Comparison of ENCODE assay signal across 17 cellular contexts in the genomic region with DNA sequence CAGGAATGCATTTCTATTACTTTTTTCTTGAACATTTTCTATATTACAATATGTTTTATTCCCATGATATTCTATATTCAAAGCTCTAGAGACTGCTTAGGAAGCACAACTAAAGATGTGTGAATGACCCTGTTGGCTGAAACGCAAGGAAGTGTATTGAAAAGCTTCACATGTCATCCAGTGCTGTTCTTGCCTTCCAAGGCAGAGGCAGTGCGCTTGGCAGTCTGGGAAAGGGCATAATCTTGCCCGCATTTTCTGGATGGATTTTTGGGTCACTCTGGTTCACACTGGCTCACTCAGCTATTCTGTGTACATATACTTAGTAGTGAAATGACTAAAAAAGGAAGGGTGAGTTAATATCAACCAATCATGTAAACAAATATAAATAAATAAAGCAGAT.
DNase-seq lines count a peak whose midpoint lies in the region; ATAC-seq and TF ChIP-seq lines count a peak whose summit lies in the region.
"Had no signal": no experiment of that assay in that cellular context is flagged by ENCODE, and none has a peak within 500 bp of the region (broad histone marks: within the 10 kb centered on the region; RNA-seq: fewer than 3 reads in every experiment).

No MANE protein-coding gene starts in this region.

- H3K9me2 ChIP-seq in neural cell (ENCODE audit: insufficient read depth, low read length): no peaks in the 10 kb centered on the region

- TF ChIP-seq POLR2A in testis (IDR thresholded peaks at IDR 0.05): no peak

- H3K27ac ChIP-seq in neural cell (ENCODE audit: low read length) (peak overlapping the region; percentile 30), testis (no peak overlapping the region)

- no peaks in the 10 kb centered on the region for H3K79me2 ChIP-seq in neural cell (replicated peaks; ENCODE audit: insufficient read depth, low read length)

- no peaks in the 10 kb centered on the region for H4K20me1 ChIP-seq in neural cell (ENCODE audit: insufficient read depth)

- no peaks in the 10 kb centered on the region for H3K9me3 ChIP-seq in neural cell (ENCODE audit: low read length)
- no peaks in the 10 kb centered on the region for H3K9me3 ChIP-seq in testis

- H3K36me3 ChIP-seq in neural cell (ENCODE audit: insufficient read depth, low read length) (no peaks in the 10 kb centered on the region), testis (ENCODE audit: low read depth, missing control alignments) (no peaks in the 10 kb centered on the region)

- no peak for TF ChIP-seq RAD21 in neural cell (conservative IDR thresholded peaks at IDR 0.05)

- H3K4me3 ChIP-seq in neural cell (ENCODE audit: low read length): no peak overlapping the region
- H3K4me3 ChIP-seq in testis: no peak overlapping the region
- H3K4me3 ChIP-seq: GM12878 had no signal

- TF ChIP-seq EP300 in neural cell (conservative IDR thresholded peaks at IDR 0.05; ENCODE audit: poor library complexity, severe bottlenecking): no peak

- no peak overlapping the region for H3K4me2 ChIP-seq in neural cell (ENCODE audit: low read length)

- H3K9ac ChIP-seq in neural cell (ENCODE audit: low read length): no peak overlapping the region

- H2AFZ ChIP-seq in neural cell (ENCODE audit: low read depth, low read length): no peak overlapping the region

- peaks cover 6% of the 10 kb centered on the region for H3F3A ChIP-seq in neural cell (ENCODE audit: insufficient read depth, low read length, poor library complexity, severe bottlenecking)

- peaks cover 9% of the 10 kb centered on the region for H3K4me1 ChIP-seq in testis

- WGBS in testis, 2 donors: 64 to 93% methylated on average over 3 of the region's 3 CpGs

- intact Hi-C loops in testis (cut with DNase I; ENCODE audit: low total_unique reads): no loop called here

- no peaks in the 10 kb centered on the region for H3K27me3 ChIP-seq in neural cell (ENCODE audit: insufficient read depth, low read depth, low read length)
- no peaks in the 10 kb centered on the region for H3K27me3 ChIP-seq in testis

- DNase-seq in Ammon's horn (ENCODE audit: low spot score): peak; percentile 22
- peak; percentile 26 for DNase-seq in NCI-H2227 (lab: John Stamatoyannopoulos, UW; ENCODE audit: unreplicated experiment)
- peak; percentile 42 for DNase-seq in cerebellar cortex (ENCODE audit: low spot score)
- DNase-seq in HPDE6-E6E7 (ENCODE audit: extremely low spot score): no peak
- DNase-seq in testis: no peak
- no peak for DNase-seq in dermis blood vessel endothelial cell
- DNase-seq: CD4-positive, CD25-positive, alpha-beta regulatory T cell; DMS53; KG1; MM.1S; NCI-H1105; NCI-H187 treated with DMSO at 0.1 percent for 48 hours; NCI-H526 treated with DMSO at 0.1 percent for 48 hours; RPMI8226 had no signal

- TF ChIP-seq CTCF in neural cell (IDR thresholded peaks at IDR 0.05; ENCODE audit: poor library complexity, severe bottlenecking): no peak
- TF ChIP-seq CTCF in testis (IDR thresholded peaks at IDR 0.05): no peak

- no peak for ATAC-seq in GM21360 (IDR thresholded peaks at IDR 0.05; ENCODE audit: unreplicated experiment)
- ATAC-seq: GM12878 had no signal

TF ChIP-seq in neural cell, 6 proteins besides CTCF, POLR2A, EP300 and RAD21:
- no peak for TF ChIP-seq MXI1 (conservative IDR thresholded peaks at IDR 0.05; ENCODE audit: poor library complexity, severe bottlenecking)
- TF ChIP-seq TAF1 (IDR thresholded peaks at IDR 0.05; ENCODE audit: low read depth): no peak
- TF ChIP-seq EZH2 (IDR thresholded peaks at IDR 0.05; ENCODE audit: borderline replicate concordance, insufficient read depth, low read length, poor library complexity, severe bottlenecking): no peak
- no peak for TF ChIP-seq POLR2AphosphoS5 (IDR thresholded peaks at IDR 0.05)
- TF ChIP-seq SMC3 (conservative IDR thresholded peaks at IDR 0.05; ENCODE audit: poor library complexity): no peak
- TF ChIP-seq, protein P1, sequence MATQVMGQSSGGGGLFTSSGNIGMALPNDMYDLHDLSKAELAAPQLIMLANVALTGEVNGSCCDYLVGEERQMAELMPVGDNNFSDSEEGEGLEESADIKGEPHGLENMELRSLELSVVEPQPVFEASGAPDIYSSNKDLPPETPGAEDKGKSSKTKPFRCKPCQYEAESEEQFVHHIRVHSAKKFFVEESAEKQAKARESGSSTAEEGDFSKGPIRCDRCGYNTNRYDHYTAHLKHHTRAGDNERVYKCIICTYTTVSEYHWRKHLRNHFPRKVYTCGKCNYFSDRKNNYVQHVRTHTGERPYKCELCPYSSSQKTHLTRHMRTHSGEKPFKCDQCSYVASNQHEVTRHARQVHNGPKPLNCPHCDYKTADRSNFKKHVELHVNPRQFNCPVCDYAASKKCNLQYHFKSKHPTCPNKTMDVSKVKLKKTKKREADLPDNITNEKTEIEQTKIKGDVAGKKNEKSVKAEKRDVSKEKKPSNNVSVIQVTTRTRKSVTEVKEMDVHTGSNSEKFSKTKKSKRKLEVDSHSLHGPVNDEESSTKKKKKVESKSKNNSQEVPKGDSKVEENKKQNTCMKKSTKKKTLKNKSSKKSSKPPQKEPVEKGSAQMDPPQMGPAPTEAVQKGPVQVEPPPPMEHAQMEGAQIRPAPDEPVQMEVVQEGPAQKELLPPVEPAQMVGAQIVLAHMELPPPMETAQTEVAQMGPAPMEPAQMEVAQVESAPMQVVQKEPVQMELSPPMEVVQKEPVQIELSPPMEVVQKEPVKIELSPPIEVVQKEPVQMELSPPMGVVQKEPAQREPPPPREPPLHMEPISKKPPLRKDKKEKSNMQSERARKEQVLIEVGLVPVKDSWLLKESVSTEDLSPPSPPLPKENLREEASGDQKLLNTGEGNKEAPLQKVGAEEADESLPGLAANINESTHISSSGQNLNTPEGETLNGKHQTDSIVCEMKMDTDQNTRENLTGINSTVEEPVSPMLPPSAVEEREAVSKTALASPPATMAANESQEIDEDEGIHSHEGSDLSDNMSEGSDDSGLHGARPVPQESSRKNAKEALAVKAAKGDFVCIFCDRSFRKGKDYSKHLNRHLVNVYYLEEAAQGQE (IDR thresholded peaks at IDR 0.05; ENCODE audit: borderline replicate concordance): no peak
TF ChIP-seq in neural cell: peak in this region for 0.

Comparison
In these comparisons a context has a peak if more than half of its experiments do, and no peak if none do; other contexts are left out.
1. DNase-seq: peak in Ammon's horn (single experiment), NCI-H2227 (single experiment) and cerebellar cortex (single experiment); none in HPDE6-E6E7 (single experiment), testis (single experiment) and dermis blood vessel endothelial cell (single experiment).